Comparison of ENCODE assay signal across 22 cellular contexts in genomic region chr16:26826500-26826899, GRCh38.
DNase-seq lines count a peak whose midpoint lies in the region; ATAC-seq and TF ChIP-seq lines count a peak whose summit lies in the region.
"Had no signal": no experiment of that assay in that cellular context is flagged by ENCODE, and none has a peak within 500 bp of the region (broad histone marks: within the 10 kb centered on the region; RNA-seq: fewer than 3 reads in every experiment).

No MANE protein-coding gene starts in this region.

- H3K9ac ChIP-seq in neural cell (ENCODE audit: low read length), result no peak overlapping the region
- H3K9ac ChIP-seq: BLaER1 had no signal

- H4K20me1 ChIP-seq in neural cell (ENCODE audit: insufficient read depth), result no peaks in the 10 kb centered on the region
- H4K20me1 ChIP-seq: BLaER1 had no signal

- no peak overlapping the region for H2AFZ ChIP-seq in neural cell (ENCODE audit: low read depth, low read length)

- WGBS in esophagus muscularis mucosa, result 65% methylated on average over 3 of the region's 4 CpGs

- TF ChIP-seq CTCF in endothelial cell (IDR thresholded peaks at IDR 0.05; ENCODE audit: unreplicated experiment), result no peak
- no peak for TF ChIP-seq CTCF in esophagus muscularis mucosa (IDR thresholded peaks at IDR 0.05)
- TF ChIP-seq CTCF in neural cell (IDR thresholded peaks at IDR 0.05; ENCODE audit: poor library complexity, severe bottlenecking), result no peak

- peaks cover 12% of the 10 kb centered on the region for H3K36me3 Mint-ChIP-seq in endothelial cell (ENCODE audit: low read depth, unreplicated experiment)
- H3K36me3 Mint-ChIP-seq: CD4-positive, CD25-positive, alpha-beta regulatory T cell; CD8-positive, alpha-beta T cell had no signal

- H3K36me3 ChIP-seq in esophagus muscularis mucosa (no peaks in the 10 kb centered on the region), neural cell (ENCODE audit: insufficient read depth, low read length) (no peaks in the 10 kb centered on the region)
- H3K36me3 ChIP-seq: BLaER1 had no signal

- H3K4me3 ChIP-seq in esophagus muscularis mucosa, result no peak overlapping the region
- no peak overlapping the region for H3K4me3 ChIP-seq in neural cell (ENCODE audit: low read length)
- H3K4me3 ChIP-seq: BLaER1, GM12878 had no signal

- no peaks in the 10 kb centered on the region for H3K27me3 Mint-ChIP-seq in endothelial cell (ENCODE audit: unreplicated experiment)

- no peaks in the 10 kb centered on the region for H3K9me2 ChIP-seq in neural cell (ENCODE audit: insufficient read depth, low read length)

- H3K27ac Mint-ChIP-seq in endothelial cell (ENCODE audit: unreplicated experiment), result no peak overlapping the region
- H3K27ac Mint-ChIP-seq: B cell; CD4-positive, CD25-positive, alpha-beta regulatory T cell; CD8-positive, alpha-beta T cell had no signal

- H3K27ac ChIP-seq in esophagus muscularis mucosa (replicated peaks in 1 of 4), result no peak overlapping the region
- H3K27ac ChIP-seq in neural cell (ENCODE audit: low read length), result peak overlapping the region; percentile 39
- H3K27ac ChIP-seq: BLaER1, C4-2B had no signal

- no peak for ATAC-seq in GM18498 (IDR thresholded peaks at IDR 0.05; ENCODE audit: unreplicated experiment)
- ATAC-seq: CD8-positive, alpha-beta T cell; GM12878 had no signal

- no peak for TF ChIP-seq POLR2A in esophagus muscularis mucosa (IDR thresholded peaks at IDR 0.05; ENCODE audit: low read depth)

- DNase-seq in ecto neural progenitor cell (ENCODE audit: low spot score), result peak; percentile 13
- no peak for DNase-seq in endothelial cell (ENCODE audit: low spot score)
- DNase-seq in esophagus muscularis mucosa (ENCODE audit: extremely low spot score), result peak; percentile 75
- DNase-seq in ureter (ENCODE audit: low spot score), result no peak
- no peak for DNase-seq in SKM-1 (lab: John Stamatoyannopoulos, UW; ENCODE audit: unreplicated experiment)
- DNase-seq in stimulated activated CD4-positive, alpha-beta T cell treated with anti-CD3 and anti-CD28 coated beads, Interleukin-12 subunit alpha, Interleukin-12 subunit beta, amount 100 ng/mL, for 4 hours, result no peak
- DNase-seq: Caco-2; CD4-positive, CD25-positive, alpha-beta regulatory T cell; CD8-positive, alpha-beta T cell; DMS153; DMS79; EL; GDM1; GOT3; H7; HCEC 1CT had no signal

- H3K27me3 ChIP-seq in esophagus muscularis mucosa, result peaks cover 0 to 11% (median 0%) of the 10 kb centered on the region in 4 donors
- H3K27me3 ChIP-seq in neural cell (ENCODE audit: insufficient read depth, low read depth, low read length), result no peaks in the 10 kb centered on the region
- H3K27me3 ChIP-seq: BLaER1 had no signal

- H3K4me2 ChIP-seq in neural cell (ENCODE audit: low read length), result no peak overlapping the region
- H3K4me2 ChIP-seq: BLaER1 had no signal

- no peaks in the 10 kb centered on the region for H3K4me1 ChIP-seq in esophagus muscularis mucosa
- H3K4me1 ChIP-seq: BLaER1, Caco-2 had no signal

- no peaks in the 10 kb centered on the region for H3F3A ChIP-seq in neural cell (ENCODE audit: insufficient read depth, low read length, poor library complexity, severe bottlenecking)

- H3K4me1 Mint-ChIP-seq in endothelial cell (ENCODE audit: unreplicated experiment), result no peaks in the 10 kb centered on the region
- H3K4me1 Mint-ChIP-seq: B cell; CD4-positive, CD25-positive, alpha-beta regulatory T cell had no signal

- no peaks in the 10 kb centered on the region for H3K79me2 ChIP-seq in neural cell (replicated peaks; ENCODE audit: insufficient read depth, low read length)

- H3K9me3 ChIP-seq in esophagus muscularis mucosa (no peaks in the 10 kb centered on the region), neural cell (ENCODE audit: low read length) (no peaks in the 10 kb centered on the region)
- H3K9me3 ChIP-seq: BLaER1, Caco-2 had no signal

- intact Hi-C loops in esophagus muscularis mucosa (cut with DNase I), result no loop called here

- TF ChIP-seq EP300 in esophagus muscularis mucosa (IDR thresholded peaks at IDR 0.05) (no peak), neural cell (conservative IDR thresholded peaks at IDR 0.05; ENCODE audit: poor library complexity, severe bottlenecking) (no peak)

- peak overlapping the region; percentile 72 for H3K4me3 Mint-ChIP-seq in endothelial cell (ENCODE audit: unreplicated experiment)
- H3K4me3 Mint-ChIP-seq: B cell; CD4-positive, CD25-positive, alpha-beta regulatory T cell; CD8-positive, alpha-beta T cell had no signal

- TF ChIP-seq RAD21 in neural cell (conservative IDR thresholded peaks at IDR 0.05), result no peak

- H3K9me3 Mint-ChIP-seq in endothelial cell (ENCODE audit: unreplicated experiment), result peaks cover 27% of the 10 kb centered on the region
- H3K9me3 Mint-ChIP-seq: CD8-positive, alpha-beta T cell had no signal

TF ChIP-seq in neural cell, 6 proteins besides CTCF, POLR2A, EP300 and RAD21:
- TF ChIP-seq EZH2 (IDR thresholded peaks at IDR 0.05; ENCODE audit: borderline replicate concordance, insufficient read depth, low read length, poor library complexity, severe bottlenecking) (no peak), TAF1 (IDR thresholded peaks at IDR 0.05; ENCODE audit: low read depth) (no peak), REST (IDR thresholded peaks at IDR 0.05; ENCODE audit: borderline replicate concordance) (no peak), POLR2AphosphoS5 (IDR thresholded peaks at IDR 0.05) (no peak), SMC3 (conservative IDR thresholded peaks at IDR 0.05; ENCODE audit: poor library complexity) (no peak), MXI1 (conservative IDR thresholded peaks at IDR 0.05; ENCODE audit: poor library complexity, severe bottlenecking) (no peak)

Comparison
In these comparisons a context has a peak if more than half of its experiments do, and no peak if none do; other contexts are left out.
1. DNase-seq: peak in ecto neural progenitor cell (single experiment) and esophagus muscularis mucosa (single experiment); none in endothelial cell (single experiment), ureter (single experiment), SKM-1 (single experiment) and stimulated activated CD4-positive, alpha-beta T cell treated with anti-CD3 and anti-CD28 coated beads, Interleukin-12 subunit alpha, Interleukin-12 subunit beta, amount 100 ng/mL, for 4 hours (single experiment).